Comparison of ENCODE assay signal across 12 cellular contexts in the genomic region with DNA sequence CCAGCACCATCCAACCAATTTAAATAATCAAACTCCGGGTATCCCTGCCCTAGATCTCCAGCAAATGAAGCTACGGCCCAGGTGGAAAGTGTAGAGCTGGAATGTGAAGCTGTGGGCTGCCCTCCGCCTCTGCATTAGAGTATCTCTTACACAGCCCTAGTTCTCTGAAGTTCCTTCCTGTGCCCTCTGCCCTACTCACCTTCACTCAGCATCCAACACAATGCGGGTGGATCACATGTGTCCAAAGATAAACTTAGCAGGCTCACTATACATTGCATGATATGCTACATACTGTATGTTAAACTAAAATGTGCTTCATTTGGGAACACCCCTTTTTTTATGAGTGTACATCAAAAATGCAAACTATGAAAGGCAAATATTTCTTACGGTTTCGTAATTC.
DNase-seq lines count a peak whose midpoint lies in the region; ATAC-seq and TF ChIP-seq lines count a peak whose summit lies in the region.
"Had no signal": no experiment of that assay in that cellular context is flagged by ENCODE, and none has a peak within 500 bp of the region (broad histone marks: within the 10 kb centered on the region; RNA-seq: fewer than 3 reads in every experiment).

No MANE protein-coding gene starts in this region.

- 92% methylated on average over 6 of the region's 6 CpGs for WGBS in mammary epithelial cell (ENCODE audit: low coverage, missing lambda C conversion rate)

- TF ChIP-seq CTCF in mammary epithelial cell (conservative IDR thresholded peaks at IDR 0.05 in 1 of 2, IDR thresholded peaks at IDR 0.05 in 1 of 2; ENCODE audit: extremely low read depth in 1 of 2, insufficient read depth in 1 of 2, low read depth in 1 of 2, low read length in 2 of 2) (no peak), ascending aorta (IDR thresholded peaks at IDR 0.05) (no peak)

- H4K20me1 ChIP-seq in mammary epithelial cell (ENCODE audit: insufficient read depth, low read length) = no peaks in the 10 kb centered on the region

- no peak overlapping the region for H3K9ac ChIP-seq in mammary epithelial cell (ENCODE audit: insufficient read depth, low read length)

- no peaks in the 10 kb centered on the region for H3K27me3 ChIP-seq in mammary epithelial cell (ENCODE audit: insufficient read depth, low read length)
- no peaks in the 10 kb centered on the region for H3K27me3 ChIP-seq in ascending aorta

- BruUV-seq in mammary epithelial cell (replicated peaks; lab: Mats Ljungman, UMichigan) = no TSS peak

- peaks cover 17% of the 10 kb centered on the region for H3K4me1 Mint-ChIP-seq in activated T-cell treated with anti-CD3 and anti-CD28 coated beads, Interleukin-2, amount 50 U/mL, for 24 hours (ENCODE audit: low read depth)
- H3K4me1 Mint-ChIP-seq in stimulated activated naive CD8-positive, alpha-beta T cell treated with anti-CD3 and anti-CD28 coated beads, Interleukin-15, Interleukin-2, amounts not matched to agents 100 ng/mL and 50 ng/mL, for 24 hours (ENCODE audit: low read depth) = peaks cover 25% of the 10 kb centered on the region

- H3K79me2 ChIP-seq in mammary epithelial cell (ENCODE audit: insufficient read depth, low read length) = no peaks in the 10 kb centered on the region

- in situ Hi-C loops in mammary epithelial cell (cut with MboI; ENCODE audit: low sequenced_read_pairs in 2 of 2) = no loop called here

- H2AFZ ChIP-seq in mammary epithelial cell (ENCODE audit: low read depth, low read length) = no peak overlapping the region

- H3K27ac Mint-ChIP-seq in activated T-cell treated with anti-CD3 and anti-CD28 coated beads, Interleukin-2, amount 50 U/mL, for 24 hours = peak overlapping the region; percentile 10
- peak overlapping the region; percentile 88 for H3K27ac Mint-ChIP-seq in stimulated activated naive CD8-positive, alpha-beta T cell treated with anti-CD3 and anti-CD28 coated beads, Interleukin-15, Interleukin-2, amounts not matched to agents 100 ng/mL and 50 ng/mL, for 24 hours

- no peak overlapping the region for H3K4me3 ChIP-seq in mammary epithelial cell (replicated peaks in 1 of 3; ENCODE audit: insufficient read depth in 1 of 3, low read depth in 2 of 3, low read length in 3 of 3)
- no peak overlapping the region for H3K4me3 ChIP-seq in ascending aorta

- intact Hi-C loops in mammary epithelial cell (cut with micrococcal nuclease) (no loop called here), ascending aorta (cut with DNase I) (no loop called here)

- dilution Hi-C loops in mammary epithelial cell (cut with HindIII; ENCODE audit: low sequenced_read_pairs) = no loop called here

- no peaks in the 10 kb centered on the region for H3K9me3 Mint-ChIP-seq in activated T-cell treated with anti-CD3 and anti-CD28 coated beads, Interleukin-2, amount 50 U/mL, for 24 hours
- peaks cover 4% of the 10 kb centered on the region for H3K9me3 Mint-ChIP-seq in stimulated activated naive CD8-positive, alpha-beta T cell treated with anti-CD3 and anti-CD28 coated beads, Interleukin-15, Interleukin-2, amounts not matched to agents 100 ng/mL and 50 ng/mL, for 24 hours

- H3K36me3 Mint-ChIP-seq in activated T-cell treated with anti-CD3 and anti-CD28 coated beads, Interleukin-2, amount 50 U/mL, for 24 hours (ENCODE audit: low read depth) = no peaks in the 10 kb centered on the region
- H3K36me3 Mint-ChIP-seq in stimulated activated naive CD8-positive, alpha-beta T cell treated with anti-CD3 and anti-CD28 coated beads, Interleukin-15, Interleukin-2, amounts not matched to agents 100 ng/mL and 50 ng/mL, for 24 hours (ENCODE audit: low read depth) = no peaks in the 10 kb centered on the region

- CTCF ChIA-PET in mammary epithelial cell (lab: Charles Lee; ENCODE audit: low non-redundant PET) = no interaction called here

- ATAC-seq in HG03342 (IDR thresholded peaks at IDR 0.05; ENCODE audit: unreplicated experiment) = peak; percentile 5
- ATAC-seq: Right ventricle myocardium inferior had no signal

- H3K4me1 ChIP-seq in mammary epithelial cell (ENCODE audit: insufficient read depth, low read length) (peaks cover 26% of the 10 kb centered on the region), ascending aorta (no peaks in the 10 kb centered on the region)

- H3K4me3 Mint-ChIP-seq in activated T-cell treated with anti-CD3 and anti-CD28 coated beads, Interleukin-2, amount 50 U/mL, for 24 hours = no peak overlapping the region
- H3K4me3 Mint-ChIP-seq in stimulated activated naive CD8-positive, alpha-beta T cell treated with anti-CD3 and anti-CD28 coated beads, Interleukin-15, Interleukin-2, amounts not matched to agents 100 ng/mL and 50 ng/mL, for 24 hours = no peak overlapping the region

- peaks cover 13% of the 10 kb centered on the region for H3K27me3 Mint-ChIP-seq in activated T-cell treated with anti-CD3 and anti-CD28 coated beads, Interleukin-2, amount 50 U/mL, for 24 hours
- H3K27me3 Mint-ChIP-seq in stimulated activated naive CD8-positive, alpha-beta T cell treated with anti-CD3 and anti-CD28 coated beads, Interleukin-15, Interleukin-2, amounts not matched to agents 100 ng/mL and 50 ng/mL, for 24 hours = peaks cover 4% of the 10 kb centered on the region

- DNase-seq in activated T-cell treated with anti-CD3 and anti-CD28 coated beads, Interleukin-2, amount 50 U/mL, for 24 hours = no peak
- DNase-seq in activated T-cell treated with anti-CD3 and anti-CD28 coated beads for 4 hours (no peak), mammary epithelial cell (no peak), C1 segment of cervical spinal cord (lab: John Stamatoyannopoulos, UW) (no peak), MV-4-11 (lab: John Stamatoyannopoulos, UW) (no peak), ascending aorta (ENCODE audit: low spot score in 2 of 2) (no peak)
- DNase-seq: aorta, GF-D8, NCI-H187 treated with DMSO at 0.1 percent for 48 hours had no signal

- H3K4me2 ChIP-seq in mammary epithelial cell (ENCODE audit: insufficient read depth, low read depth, low read length) = peak overlapping the region; percentile 48

- no peaks in the 10 kb centered on the region for H3K36me3 ChIP-seq in mammary epithelial cell (ENCODE audit: insufficient read depth, low read length)
- H3K36me3 ChIP-seq in ascending aorta = no peaks in the 10 kb centered on the region

- H3K9me3 ChIP-seq in mammary epithelial cell (replicated peaks; ENCODE audit: insufficient read depth, low read length) = no peaks in the 10 kb centered on the region
- no peaks in the 10 kb centered on the region for H3K9me3 ChIP-seq in ascending aorta

- H3K27ac ChIP-seq in mammary epithelial cell (ENCODE audit: insufficient read depth, low read depth, low read length) (no peak overlapping the region), ascending aorta (no peak overlapping the region)
